In genomic region chr2:7813541-7814310, GRCh38 we compare ENCODE assay signal across 30 cellular contexts.
DNase-seq lines count a peak whose midpoint lies in the region; ATAC-seq and TF ChIP-seq lines count a peak whose summit lies in the region.
"Had no signal": no experiment of that assay in that cellular context is flagged by ENCODE, and none has a peak within 500 bp of the region (broad histone marks: within the 10 kb centered on the region; RNA-seq: fewer than 3 reads in every experiment).

No MANE protein-coding gene starts in this region.

- H3K79me2 ChIP-seq in PC-3 (ENCODE audit: low read length) (no peaks in the 10 kb centered on the region), mammary epithelial cell (ENCODE audit: insufficient read depth, low read length) (no peaks in the 10 kb centered on the region)

- POLR2A ChIA-PET in BJ (lab: Charles Lee), result no interaction called here
- POLR2A ChIA-PET in PC-3 (lab: Charles Lee; ENCODE audit: unreplicated experiment), result no interaction called here

- no peak overlapping the region for H2BK120ac ChIP-seq in mesenchymal stem cell (ENCODE audit: low read depth, low read length)

- H3K36me3 ChIP-seq in BJ (ENCODE audit: control insufficient read depth, insufficient read depth, low read length), result no peaks in the 10 kb centered on the region
- H3K36me3 ChIP-seq in PC-3 (ENCODE audit: low read depth, low read length), result no peaks in the 10 kb centered on the region
- no peaks in the 10 kb centered on the region for H3K36me3 ChIP-seq in mammary epithelial cell (ENCODE audit: insufficient read depth, low read length)
- H3K36me3 ChIP-seq in mesenchymal stem cell (ENCODE audit: control insufficient read depth in 1 of 2, insufficient read depth in 2 of 2, low read depth in 1 of 2, low read length in 2 of 2), result no peaks in the 10 kb centered on the region
- H3K36me3 ChIP-seq: esophagus squamous epithelium, left lung, ovary had no signal

- H3K23ac ChIP-seq in mesenchymal stem cell (ENCODE audit: low read length in 2 of 2), result no peak overlapping the region

- H4K20me1 ChIP-seq in PC-3 (ENCODE audit: low read length) (no peaks in the 10 kb centered on the region), mammary epithelial cell (ENCODE audit: insufficient read depth, low read length) (no peaks in the 10 kb centered on the region)

- no peak overlapping the region for H2BK15ac ChIP-seq in mesenchymal stem cell (ENCODE audit: low read depth, poor library complexity, severe bottlenecking)

- DNase-seq in BJ (ENCODE audit: low read depth) (peak; percentile 15), PC-3 (peak; percentile 24), mammary epithelial cell (peak; percentile 25), mesenchymal stem cell (no peak), Right ventricle myocardium superior (no peak)
- DNase-seq: activated B cell treated with CpG ODN at 0.5 μM for 24 hours; activated CD4-positive, alpha-beta T cell treated with anti-CD3 and anti-CD28 coated beads, Interleukin-2, amount 10 ng/mL, durations not matched to agents 7 days and 5 days; activated effector memory CD4-positive, alpha-beta T cell treated with anti-CD3 and anti-CD28 coated beads, Interleukin-2, amount 50 U/mL, for 16 hours; activated naive CD8-positive, alpha-beta T cell treated with anti-CD3 and anti-CD28 coated beads, Interleukin-2, amount 10 ng/mL, durations not matched to agents 7 days and 5 days; activated T-cell treated with anti-CD3 and anti-CD28 coated beads, Interleukin-2, amount 50 U/mL, for 1 hour; AML-193; CD4-positive, alpha-beta T cell; dermis blood vessel endothelial cell; esophagus squamous epithelium; H9; Kasumi-1; left lung; mesendoderm; NCI-H1694 treated with DMSO at 0.1 percent for 48 hours; NCI-H2171; NCI-H510A; ovary; SK-N-SH; small intestine; stimulated activated naive CD4-positive, alpha-beta T cell treated with Interleukin-2 at 50 U/mL for 16 hours; testis had no signal

- CTCF ChIA-PET in BJ (lab: Yijun Ruan, JAX), result interaction anchor here (1.4 kb wide), 1 partner anchor 10 kb away, joined by 5 read pairs; no protein-coding TSS in a partner anchor
- CTCF ChIA-PET in PC-3 (lab: Charles Lee), result interaction anchor here (0.7 kb wide), 1 partner anchor 386 kb away, joined by 4 read pairs; no protein-coding TSS in a partner anchor
- CTCF ChIA-PET in mammary epithelial cell (lab: Charles Lee; ENCODE audit: low non-redundant PET), result interaction anchor here (0.7 kb wide), 1 partner anchor 26 kb away, joined by 5 read pairs; no protein-coding TSS in a partner anchor

- no peak overlapping the region for H2AFZ ChIP-seq in PC-3 (ENCODE audit: low read length)
- H2AFZ ChIP-seq in mammary epithelial cell (ENCODE audit: low read depth, low read length), result no peak overlapping the region
- H2AFZ ChIP-seq in mesenchymal stem cell (ENCODE audit: low read depth, low read length), result no peak overlapping the region

- over 99% methylated on average over 9 of the region's 9 CpGs for WGBS in mammary epithelial cell (ENCODE audit: low coverage, missing lambda C conversion rate)
- WGBS in mesenchymal stem cell, result 93% methylated on average over 8 of the region's 9 CpGs

- H3K9ac ChIP-seq in PC-3 (ENCODE audit: low read length), result peak overlapping the region; percentile 50; the same call in 1 of the 2 replicates
- H3K9ac ChIP-seq in mammary epithelial cell (ENCODE audit: insufficient read depth, low read length), result no peak overlapping the region
- H3K9ac ChIP-seq in mesenchymal stem cell (ENCODE audit: low read length), result no peak overlapping the region
- H3K9ac ChIP-seq: SK-N-SH had no signal

- H3K14ac ChIP-seq in mesenchymal stem cell (ENCODE audit: low read length in 2 of 2), result no peak overlapping the region

- no peak overlapping the region for H4K8ac ChIP-seq in mesenchymal stem cell (ENCODE audit: low read length)

- ATAC-seq in PC-3 (no peak), HG02852 (IDR thresholded peaks at IDR 0.05; ENCODE audit: unreplicated experiment) (no peak), HG03280 (IDR thresholded peaks at IDR 0.05; ENCODE audit: unreplicated experiment) (no peak), Right ventricle myocardium superior (ENCODE audit: poor library complexity) (no peak), HG03432 (IDR thresholded peaks at IDR 0.05; ENCODE audit: unreplicated experiment) (no peak)
- ATAC-seq: GM12878, left lung had no signal

- H3K9me2 ChIP-seq in PC-3 (replicated peaks; ENCODE audit: low read length), result no peaks in the 10 kb centered on the region
- H3K9me2 ChIP-seq: SK-N-SH had no signal

- peak overlapping the region; percentile 94 for H3K27ac ChIP-seq in PC-3 (ENCODE audit: low read length)
- peak overlapping the region; percentile 92 for H3K27ac ChIP-seq in mammary epithelial cell (ENCODE audit: insufficient read depth, low read depth, low read length)
- no peak overlapping the region for H3K27ac ChIP-seq in mesenchymal stem cell (ENCODE audit: low read length, poor library complexity, severe bottlenecking)
- H3K27ac ChIP-seq: esophagus squamous epithelium, left lung, ovary, testis had no signal

- dilution Hi-C loops in mammary epithelial cell (cut with HindIII; ENCODE audit: low sequenced_read_pairs), result no loop called here

- no peak overlapping the region for H2BK5ac ChIP-seq in mesenchymal stem cell (ENCODE audit: low read depth, low read length, poor library complexity, severe bottlenecking)

- H3K9me3 ChIP-seq in PC-3 (ENCODE audit: low read length) (no peaks in the 10 kb centered on the region), mammary epithelial cell (replicated peaks; ENCODE audit: insufficient read depth, low read length) (no peaks in the 10 kb centered on the region), mesenchymal stem cell (ENCODE audit: control insufficient read depth, low read length) (no peaks in the 10 kb centered on the region)
- H3K9me3 ChIP-seq: esophagus squamous epithelium, left lung, ovary, SK-N-SH, testis had no signal

- H3K27me3 ChIP-seq in BJ (ENCODE audit: control insufficient read depth, insufficient read depth, low read length) (no peaks in the 10 kb centered on the region), PC-3 (ENCODE audit: low read length) (no peaks in the 10 kb centered on the region), mammary epithelial cell (ENCODE audit: insufficient read depth, low read length) (no peaks in the 10 kb centered on the region), mesenchymal stem cell (ENCODE audit: control insufficient read depth in 1 of 2, insufficient read depth in 1 of 2, low read length in 2 of 2) (no peaks in the 10 kb centered on the region)
- H3K27me3 ChIP-seq: esophagus squamous epithelium, left lung, ovary, testis had no signal

- H4K91ac ChIP-seq in mesenchymal stem cell (ENCODE audit: low read length), result no peak overlapping the region

- H3K18ac ChIP-seq in mesenchymal stem cell (ENCODE audit: low read depth in 1 of 2, low read length in 2 of 2), result no peak overlapping the region

- H3K4ac ChIP-seq in mesenchymal stem cell (ENCODE audit: low read depth in 1 of 2, low read length in 2 of 2), result no peak overlapping the region

- no TSS peak for BruUV-seq in PC-3 (replicated peaks; lab: Mats Ljungman, UMichigan)
- BruUV-seq in mammary epithelial cell (replicated peaks; lab: Mats Ljungman, UMichigan), result no TSS peak

- H3K4me1 ChIP-seq in PC-3 (ENCODE audit: insufficient read depth, low read length) (peaks cover 35% of the 10 kb centered on the region), mammary epithelial cell (ENCODE audit: insufficient read depth, low read length) (peaks cover 24% of the 10 kb centered on the region), mesenchymal stem cell (ENCODE audit: control insufficient read depth, insufficient read depth, low read depth, low read length) (peaks cover 3% of the 10 kb centered on the region)
- H3K4me1 ChIP-seq: esophagus squamous epithelium, left lung, testis had no signal

- peaks cover 18% of the 10 kb centered on the region for H3F3A ChIP-seq in PC-3 (ENCODE audit: low read length, unreplicated experiment)

- peak overlapping the region; percentile 46 for H3K4me2 ChIP-seq in PC-3 (ENCODE audit: low read length)
- H3K4me2 ChIP-seq in mammary epithelial cell (ENCODE audit: insufficient read depth, low read depth, low read length), result no peak overlapping the region
- H3K4me2 ChIP-seq in mesenchymal stem cell (ENCODE audit: low read length, poor library complexity, severe bottlenecking), result no peak overlapping the region
- H3K4me2 ChIP-seq: SK-N-SH had no signal

- peak overlapping the region; percentile 65 for H2AK5ac ChIP-seq in mesenchymal stem cell (ENCODE audit: low read length, severe bottlenecking)

- in situ Hi-C loops in mammary epithelial cell (cut with MboI; ENCODE audit: low sequenced_read_pairs in 2 of 2), result no loop called here

- no peaks in the 10 kb centered on the region for H3K79me1 ChIP-seq in mesenchymal stem cell (replicated peaks; ENCODE audit: low read length, poor library complexity, severe bottlenecking)

- TF ChIP-seq CTCF in BJ (IDR thresholded peaks at IDR 0.05; ENCODE audit: insufficient read depth, low read depth, low read length) (no peak), PC-3 (conservative IDR thresholded peaks at IDR 0.05; ENCODE audit: low read depth, low read length) (no peak), mammary epithelial cell (conservative IDR thresholded peaks at IDR 0.05 in 1 of 2, IDR thresholded peaks at IDR 0.05 in 1 of 2; ENCODE audit: extremely low read depth in 1 of 2, insufficient read depth in 1 of 2, low read depth in 1 of 2, low read length in 2 of 2) (no peak)

- H3K4me3 ChIP-seq in BJ (ENCODE audit: low read depth, low read length) (no peak overlapping the region), PC-3 (ENCODE audit: low read length) (no peak overlapping the region), mammary epithelial cell (replicated peaks in 1 of 3; ENCODE audit: insufficient read depth in 1 of 3, low read depth in 2 of 3, low read length in 3 of 3) (no peak overlapping the region), mesenchymal stem cell (ENCODE audit: insufficient read depth in 1 of 2, low read depth in 1 of 2, low read length in 2 of 2) (no peak overlapping the region)
- H3K4me3 ChIP-seq: esophagus squamous epithelium, GM12878, left lung, ovary, testis had no signal

- H2BK12ac ChIP-seq in mesenchymal stem cell (ENCODE audit: low read length in 2 of 2), result no peak overlapping the region

- intact Hi-C loops in PC-3 (cut with micrococcal nuclease) (loop anchor here (5.0 to 10.0 kb wide), 3 partner anchors 66 to 869 kb away; partner anchors contain the start of gene ID2), mammary epithelial cell (cut with micrococcal nuclease) (loop anchor here (2.0 to 5.0 kb wide), 2 partner anchors 34 to 45 kb away; no protein-coding TSS in a partner anchor), Right ventricle myocardium superior (cut with DNase I) (no loop called here)

Comparison
In these comparisons a context has a peak if more than half of its experiments do, and no peak if none do; other contexts are left out.
1. DNase-seq: peak in BJ (single experiment), PC-3 (single experiment) and mammary epithelial cell (single experiment); none in mesenchymal stem cell (single experiment) and Right ventricle myocardium superior (single experiment).